In the genomic region with DNA sequence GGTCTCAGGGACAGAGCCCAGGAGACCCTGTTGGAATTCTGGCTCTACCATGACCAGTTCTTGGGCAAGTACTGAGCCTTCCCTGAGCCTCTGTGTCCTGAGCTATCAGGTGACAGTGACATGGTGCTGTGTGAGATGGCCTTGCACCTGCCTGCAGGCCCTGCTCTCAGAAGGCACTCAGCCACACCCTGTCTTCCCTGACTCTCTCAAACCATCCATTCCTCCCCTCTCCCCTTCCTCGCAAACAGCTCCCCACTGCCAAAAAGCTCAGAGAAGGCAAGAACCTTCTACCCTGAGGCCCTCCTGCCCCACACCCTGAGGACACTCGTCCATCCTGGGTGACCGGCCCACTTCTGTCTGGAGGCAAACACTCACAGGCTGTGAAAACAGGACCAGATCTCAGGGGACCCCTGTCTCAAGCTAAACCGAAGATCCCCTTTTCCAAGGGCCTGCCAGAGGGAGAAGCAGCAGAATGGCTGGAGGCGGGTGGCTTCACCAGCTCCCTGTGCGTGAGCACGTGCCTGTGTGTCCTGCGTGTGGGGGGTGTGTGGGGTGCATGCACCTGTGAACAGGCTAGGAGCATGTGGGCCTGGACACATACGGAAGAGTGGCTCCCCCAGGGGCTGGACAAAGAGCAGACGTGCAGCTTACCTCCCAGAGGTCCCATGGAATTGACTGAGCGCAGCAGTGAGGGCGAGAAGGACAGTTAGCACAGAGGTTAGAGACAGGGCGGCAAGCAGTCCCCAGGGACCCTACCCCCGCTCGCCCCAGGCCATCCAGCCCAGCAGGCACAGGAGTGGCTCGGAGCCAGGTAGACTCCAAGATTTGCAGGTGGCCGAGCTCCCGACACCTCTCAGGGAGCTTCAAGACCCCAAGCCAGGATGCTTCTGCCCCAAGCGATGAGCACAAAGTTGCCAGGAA, we compare ENCODE assay signal across 2 cellular contexts.
TF ChIP-seq lines count a peak whose summit lies in the region.

No MANE protein-coding gene starts in this region.

TF ChIP-seq in liver, 16 proteins besides CTCF, POLR2A, EP300 and RAD21:
- TF ChIP-seq FOXA1 (IDR thresholded peaks at IDR 0.05) (no peak), SP1 (IDR thresholded peaks at IDR 0.05) (no peak)

TF ChIP-seq in HepG2, 621 proteins besides CTCF, POLR2A, EP300 and RAD21:
- no peak for TF ChIP-seq ZNF232 (CRISPR knock-in tag; IDR thresholded peaks at IDR 0.05; ENCODE audit: borderline replicate concordance)
- TF ChIP-seq, protein P1, sequence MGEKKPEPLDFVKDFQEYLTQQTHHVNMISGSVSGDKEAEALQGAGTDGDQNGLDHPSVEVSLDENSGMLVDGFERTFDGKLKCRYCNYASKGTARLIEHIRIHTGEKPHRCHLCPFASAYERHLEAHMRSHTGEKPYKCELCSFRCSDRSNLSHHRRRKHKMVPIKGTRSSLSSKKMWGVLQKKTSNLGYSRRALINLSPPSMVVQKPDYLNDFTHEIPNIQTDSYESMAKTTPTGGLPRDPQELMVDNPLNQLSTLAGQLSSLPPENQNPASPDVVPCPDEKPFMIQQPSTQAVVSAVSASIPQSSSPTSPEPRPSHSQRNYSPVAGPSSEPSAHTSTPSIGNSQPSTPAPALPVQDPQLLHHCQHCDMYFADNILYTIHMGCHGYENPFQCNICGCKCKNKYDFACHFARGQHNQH (CRISPR knock-in tag; IDR thresholded peaks at IDR 0.05), result no peak
- no peak for TF ChIP-seq TOPORS (CRISPR knock-in tag; IDR thresholded peaks at IDR 0.05)
- TF ChIP-seq ZNF224 (CRISPR knock-in tag; IDR thresholded peaks at IDR 0.05), result no peak
- TF ChIP-seq FOXC1 (CRISPR knock-in tag; IDR thresholded peaks at IDR 0.05; ENCODE audit: borderline replicate concordance), result no peak
- TF ChIP-seq PCBP2 (optimal IDR thresholded peaks at IDR 0.05; ENCODE audit: low read depth, low read length, poor library complexity, severe bottlenecking), result no peak
